20 cellular contexts compared by ENCODE assay signal in genomic region chr18:9750112-9750511, GRCh38.
"Had no signal": no experiment of that assay in that cellular context is flagged by ENCODE, and none has a peak within 500 bp of the region (broad histone marks: within the 10 kb centered on the region; RNA-seq: fewer than 3 reads in every experiment).

No MANE protein-coding gene starts in this region.

- H3K4me3 ChIP-seq: gastroesophageal sphincter, transverse colon had no signal

- H3K27me3 ChIP-seq: brain microvascular endothelial cell, dorsolateral prefrontal cortex, gastroesophageal sphincter, transverse colon had no signal

- H3K4me3 Mint-ChIP-seq: activated naive CD8-positive, alpha-beta T cell treated with anti-CD3 and anti-CD28 coated beads, Interleukin-2, amount 10 ng/mL, durations not matched to agents 7 days and 5 days; T-cell had no signal

- H3K27me3 Mint-ChIP-seq: T-cell had no signal

- H3K4me1 Mint-ChIP-seq: activated naive CD8-positive, alpha-beta T cell treated with anti-CD3 and anti-CD28 coated beads, Interleukin-2, amount 10 ng/mL, durations not matched to agents 7 days and 5 days; T-cell had no signal

- H3K4me1 ChIP-seq: gastroesophageal sphincter, transverse colon had no signal

- H3K9me3 ChIP-seq: gastroesophageal sphincter, transverse colon had no signal

- H3K36me3 ChIP-seq: brain microvascular endothelial cell, gastroesophageal sphincter, transverse colon had no signal

- H3K27ac ChIP-seq: brain microvascular endothelial cell, gastroesophageal sphincter, transverse colon had no signal

- H3K27ac Mint-ChIP-seq: activated naive CD8-positive, alpha-beta T cell treated with anti-CD3 and anti-CD28 coated beads, Interleukin-2, amount 10 ng/mL, durations not matched to agents 7 days and 5 days; T-cell had no signal

- H3K36me3 Mint-ChIP-seq: activated naive CD8-positive, alpha-beta T cell treated with anti-CD3 and anti-CD28 coated beads, Interleukin-2, amount 10 ng/mL, durations not matched to agents 7 days and 5 days; T-cell had no signal

- H3K9me3 Mint-ChIP-seq: activated naive CD8-positive, alpha-beta T cell treated with anti-CD3 and anti-CD28 coated beads, Interleukin-2, amount 10 ng/mL, durations not matched to agents 7 days and 5 days; T-cell had no signal

- ATAC-seq: activated CD4-positive, CD25-positive, alpha-beta regulatory T cell treated with anti-CD3 and anti-CD28 coated beads, Interleukin-2, amount 50 U/mL, for 24 hours; gastroesophageal sphincter; left colon; T-cell had no signal

- DNase-seq: activated CD4-positive, alpha-beta T cell treated with anti-CD3 and anti-CD28 coated beads, Interleukin-2, amount 50 U/mL, for 1 hour; activated naive CD4-positive, alpha-beta T cell; activated naive CD8-positive, alpha-beta T cell treated with anti-CD3 and anti-CD28 coated beads, Interleukin-2, amount 10 ng/mL, durations not matched to agents 7 days and 5 days; activated T-cell treated with anti-CD3 and anti-CD28 coated beads for 4 hours; anterior cingulate cortex; brain microvascular endothelial cell; dorsolateral prefrontal cortex; erythroblast; left colon; midbrain; posterior cingulate gyrus; stimulated activated CD4-positive, alpha-beta T cell treated with anti-CD3 and anti-CD28 coated beads, Interleukin-15, amount 100 ng/mL, for 24 hours; stimulated activated CD4-positive, alpha-beta T cell treated with anti-CD3 and anti-CD28 coated beads, Interleukin-4, amount 100 ng/mL, for 1 hour; stimulated activated naive CD4-positive, alpha-beta T cell; substantia nigra; T-cell; T1000; transverse colon had no signal
